In genomic region chr6:18565231-18565630, GRCh38 we compare ENCODE assay signal across 8 cellular contexts.
"Had no signal": no experiment of that assay in that cellular context is flagged by ENCODE, and none has a peak within 500 bp of the region (broad histone marks: within the 10 kb centered on the region; RNA-seq: fewer than 3 reads in every experiment).

No MANE protein-coding gene starts in this region.

- H3K4me3 ChIP-seq: GM12878 had no signal

- ATAC-seq: GM12878 had no signal

- DNase-seq: GDM1, GF-D8 had no signal

- FAIRE-seq: G401.6, GM12878, GM12891, GM12892, GM18507, GM19239 had no signal
